ENCODE assay signal across 14 cellular contexts in the genomic region with DNA sequence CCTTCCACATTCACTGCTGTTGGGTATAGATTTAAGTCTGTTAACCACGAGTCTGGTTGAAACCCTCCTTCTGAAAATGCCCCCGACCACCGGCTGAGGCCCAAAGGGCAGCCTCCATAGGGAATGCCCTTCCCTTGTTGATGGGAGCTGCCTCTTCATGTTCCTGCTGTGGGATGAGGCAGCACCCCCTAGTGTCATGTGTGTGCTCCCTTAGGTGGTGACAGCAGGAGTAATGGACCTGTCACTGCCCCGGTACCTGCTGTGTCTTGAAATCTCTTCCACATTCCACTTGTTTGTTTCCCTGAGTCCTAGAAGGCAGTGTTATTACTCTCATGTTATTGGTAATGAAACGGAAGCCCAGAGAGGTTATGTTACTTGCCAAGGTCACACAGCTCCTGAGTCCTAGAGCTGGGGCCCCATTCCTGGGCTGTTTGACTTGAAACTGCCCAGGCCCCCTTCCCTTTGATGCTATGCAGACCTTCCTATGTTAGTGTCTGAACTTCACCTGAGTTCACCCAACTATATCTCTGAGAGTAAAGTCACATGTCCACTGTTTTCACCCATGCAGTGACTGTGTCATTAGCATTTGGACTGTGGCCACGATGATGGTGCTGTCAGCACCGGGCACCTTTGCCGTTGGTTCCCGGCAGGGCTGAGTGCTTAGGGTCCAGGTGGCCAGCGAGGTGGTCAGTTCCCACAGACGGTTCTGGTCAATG.
DNase-seq lines count a peak whose midpoint lies in the region; ATAC-seq and TF ChIP-seq lines count a peak whose summit lies in the region.
"Had no signal": no experiment of that assay in that cellular context is flagged by ENCODE, and none has a peak within 500 bp of the region (broad histone marks: within the 10 kb centered on the region; RNA-seq: fewer than 3 reads in every experiment).

No MANE protein-coding gene starts in this region.

- no peak overlapping the region for H3K4me3 Mint-ChIP-seq in activated CD8-positive, alpha-beta T cell treated with anti-CD3 and anti-CD28 coated beads, Interleukin-2, amount 10 ng/mL, durations not matched to agents 7 days and 5 days
- H3K4me3 Mint-ChIP-seq in activated CD8-positive, alpha-beta T cell treated with anti-CD3 and anti-CD28 coated beads for 36 hours: no peak overlapping the region
- no peak overlapping the region for H3K4me3 Mint-ChIP-seq in endodermal cell
- no peak overlapping the region for H3K4me3 Mint-ChIP-seq in activated CD4-positive, alpha-beta memory T cell treated with anti-CD3 and anti-CD28 coated beads, Interleukin-2, amount 10 ng/mL, durations not matched to agents 7 days and 5 days
- H3K4me3 Mint-ChIP-seq: stimulated activated naive CD8-positive, alpha-beta T cell treated with anti-CD3 and anti-CD28 coated beads, Interleukin-15, Interleukin-2, amounts not matched to agents 100 ng/mL and 50 ng/mL, for 24 hours had no signal

- intact Hi-C loops in activated CD8-positive, alpha-beta T cell treated with anti-CD3 and anti-CD28 coated beads for 36 hours (cut with micrococcal nuclease): no loop called here

- H3F3A ChIP-seq in Loucy (ENCODE audit: low read depth): no peaks in the 10 kb centered on the region

- H3K9me3 ChIP-seq in Loucy (ENCODE audit: insufficient read depth, low read depth, low read length) (no peaks in the 10 kb centered on the region), endodermal cell (ENCODE audit: control insufficient read depth, low read length) (no peaks in the 10 kb centered on the region)

- no peak overlapping the region for H3K9ac ChIP-seq in Loucy (ENCODE audit: low read depth, low read length, poor library complexity, severe bottlenecking)
- H3K9ac ChIP-seq in endodermal cell (ENCODE audit: extremely low read depth, low read length, poor library complexity, severe bottlenecking): no peak overlapping the region

- H3K27ac Mint-ChIP-seq in activated CD8-positive, alpha-beta T cell treated with anti-CD3 and anti-CD28 coated beads, Interleukin-2, amount 10 ng/mL, durations not matched to agents 7 days and 5 days: peak overlapping the region; percentile 1
- H3K27ac Mint-ChIP-seq in activated CD8-positive, alpha-beta T cell treated with anti-CD3 and anti-CD28 coated beads for 36 hours: no peak overlapping the region
- H3K27ac Mint-ChIP-seq in endodermal cell: no peak overlapping the region
- no peak overlapping the region for H3K27ac Mint-ChIP-seq in activated CD4-positive, alpha-beta memory T cell treated with anti-CD3 and anti-CD28 coated beads, Interleukin-2, amount 10 ng/mL, durations not matched to agents 7 days and 5 days
- H3K27ac Mint-ChIP-seq: stimulated activated naive CD8-positive, alpha-beta T cell treated with anti-CD3 and anti-CD28 coated beads, Interleukin-15, Interleukin-2, amounts not matched to agents 100 ng/mL and 50 ng/mL, for 24 hours had no signal

- peaks cover 1% of the 10 kb centered on the region for H3K36me3 Mint-ChIP-seq in activated CD8-positive, alpha-beta T cell treated with anti-CD3 and anti-CD28 coated beads, Interleukin-2, amount 10 ng/mL, durations not matched to agents 7 days and 5 days (ENCODE audit: low read depth)
- peaks cover 8% of the 10 kb centered on the region for H3K36me3 Mint-ChIP-seq in activated CD8-positive, alpha-beta T cell treated with anti-CD3 and anti-CD28 coated beads for 36 hours (ENCODE audit: low read depth)
- peaks cover 17% of the 10 kb centered on the region for H3K36me3 Mint-ChIP-seq in endodermal cell (ENCODE audit: low read depth)
- peaks cover 3% of the 10 kb centered on the region for H3K36me3 Mint-ChIP-seq in activated CD4-positive, alpha-beta memory T cell treated with anti-CD3 and anti-CD28 coated beads, Interleukin-2, amount 10 ng/mL, durations not matched to agents 7 days and 5 days (ENCODE audit: low read depth)

- WGBS in endodermal cell (ENCODE audit: insufficient coverage in 1 of 2, insufficient read length in 1 of 2), 2 experiments: 93 to 94% methylated on average over 10 to 11 of the region's 11 CpGs

- H3K4me1 Mint-ChIP-seq in activated CD8-positive, alpha-beta T cell treated with anti-CD3 and anti-CD28 coated beads, Interleukin-2, amount 10 ng/mL, durations not matched to agents 7 days and 5 days (ENCODE audit: low read depth): peaks cover 8% of the 10 kb centered on the region
- peaks cover 10% of the 10 kb centered on the region for H3K4me1 Mint-ChIP-seq in activated CD8-positive, alpha-beta T cell treated with anti-CD3 and anti-CD28 coated beads for 36 hours (ENCODE audit: low read depth)
- H3K4me1 Mint-ChIP-seq in endodermal cell: no peaks in the 10 kb centered on the region
- H3K4me1 Mint-ChIP-seq in activated CD4-positive, alpha-beta memory T cell treated with anti-CD3 and anti-CD28 coated beads, Interleukin-2, amount 10 ng/mL, durations not matched to agents 7 days and 5 days: peaks cover 19% of the 10 kb centered on the region

- H4K20me1 ChIP-seq in Loucy (ENCODE audit: insufficient read depth, low read length, poor library complexity, severe bottlenecking): no peaks in the 10 kb centered on the region

- no peak overlapping the region for H3K4me2 ChIP-seq in Loucy (ENCODE audit: low read depth, low read length, poor library complexity, severe bottlenecking)

- H3K9me3 Mint-ChIP-seq in activated CD8-positive, alpha-beta T cell treated with anti-CD3 and anti-CD28 coated beads, Interleukin-2, amount 10 ng/mL, durations not matched to agents 7 days and 5 days (ENCODE audit: insufficient read depth): no peaks in the 10 kb centered on the region
- H3K9me3 Mint-ChIP-seq in activated CD8-positive, alpha-beta T cell treated with anti-CD3 and anti-CD28 coated beads for 36 hours: no peaks in the 10 kb centered on the region
- H3K9me3 Mint-ChIP-seq in endodermal cell: no peaks in the 10 kb centered on the region
- no peaks in the 10 kb centered on the region for H3K9me3 Mint-ChIP-seq in activated CD4-positive, alpha-beta memory T cell treated with anti-CD3 and anti-CD28 coated beads, Interleukin-2, amount 10 ng/mL, durations not matched to agents 7 days and 5 days
- H3K9me3 Mint-ChIP-seq: stimulated activated naive CD8-positive, alpha-beta T cell treated with anti-CD3 and anti-CD28 coated beads, Interleukin-15, Interleukin-2, amounts not matched to agents 100 ng/mL and 50 ng/mL, for 24 hours had no signal

- no peak for DNase-seq in activated CD8-positive, alpha-beta T cell treated with anti-CD3 and anti-CD28 coated beads, Interleukin-2, amount 10 ng/mL, durations not matched to agents 7 days and 5 days
- no peak for DNase-seq in activated CD8-positive, alpha-beta T cell treated with anti-CD3 and anti-CD28 coated beads for 36 hours
- DNase-seq in endodermal cell: no peak
- DNase-seq in retinal pigment epithelial cell (ENCODE audit: low read depth): no peak
- no peak for DNase-seq in NCI-H1105 treated with DMSO at 0.1 percent for 48 hours (lab: John Stamatoyannopoulos, UW)
- no peak for DNase-seq in activated CD4-positive, alpha-beta memory T cell treated with anti-CD3 and anti-CD28 coated beads, Interleukin-2, amount 10 ng/mL, durations not matched to agents 7 days and 5 days
- DNase-seq: activated CD8-positive, alpha-beta memory T cell treated with anti-CD3 and anti-CD28 coated beads for 24 hours; C1 segment of cervical spinal cord; NCI-H1930; RPMI8226; stimulated activated CD4-positive, alpha-beta T cell treated with anti-CD3 and anti-CD28 coated beads, Interleukin-12 subunit alpha, Interleukin-12 subunit beta, amount 100 ng/mL, for 4 hours had no signal

- no peaks in the 10 kb centered on the region for H3K27me3 Mint-ChIP-seq in activated CD8-positive, alpha-beta T cell treated with anti-CD3 and anti-CD28 coated beads, Interleukin-2, amount 10 ng/mL, durations not matched to agents 7 days and 5 days (ENCODE audit: low read depth)
- no peaks in the 10 kb centered on the region for H3K27me3 Mint-ChIP-seq in activated CD8-positive, alpha-beta T cell treated with anti-CD3 and anti-CD28 coated beads for 36 hours
- no peaks in the 10 kb centered on the region for H3K27me3 Mint-ChIP-seq in endodermal cell (ENCODE audit: insufficient read depth)
- H3K27me3 Mint-ChIP-seq in activated CD4-positive, alpha-beta memory T cell treated with anti-CD3 and anti-CD28 coated beads, Interleukin-2, amount 10 ng/mL, durations not matched to agents 7 days and 5 days: no peaks in the 10 kb centered on the region
- H3K27me3 Mint-ChIP-seq: stimulated activated naive CD8-positive, alpha-beta T cell treated with anti-CD3 and anti-CD28 coated beads, Interleukin-15, Interleukin-2, amounts not matched to agents 100 ng/mL and 50 ng/mL, for 24 hours had no signal

- H3K27me3 ChIP-seq in Loucy (ENCODE audit: insufficient read depth, low read length, poor library complexity, severe bottlenecking) (no peaks in the 10 kb centered on the region), endodermal cell (ENCODE audit: control insufficient read depth, insufficient read depth, low read length, poor library complexity, severe bottlenecking) (no peaks in the 10 kb centered on the region)

- POLR2A ChIA-PET in activated CD8-positive, alpha-beta T cell treated with anti-CD3 and anti-CD28 coated beads, Interleukin-2, amount 10 ng/mL, durations not matched to agents 7 days and 5 days (lab: Charles Lee): no interaction called here
- POLR2A ChIA-PET in activated CD8-positive, alpha-beta T cell treated with anti-CD3 and anti-CD28 coated beads for 36 hours (lab: Charles Lee): no interaction called here
- POLR2A ChIA-PET in activated CD4-positive, alpha-beta memory T cell treated with anti-CD3 and anti-CD28 coated beads, Interleukin-2, amount 10 ng/mL, durations not matched to agents 7 days and 5 days (lab: Charles Lee): no interaction called here

- H3K4me1 ChIP-seq in Loucy (ENCODE audit: insufficient read depth, low read length, poor library complexity, severe bottlenecking): peaks cover 4% of the 10 kb centered on the region
- H3K4me1 ChIP-seq in endodermal cell (ENCODE audit: control insufficient read depth, insufficient read depth, low read length): no peaks in the 10 kb centered on the region

- H3K36me3 ChIP-seq in Loucy (ENCODE audit: insufficient read depth, low read length) (peaks cover 6% of the 10 kb centered on the region; the same call in 1 of the 2 replicates), endodermal cell (ENCODE audit: control insufficient read depth, insufficient read depth, low read length) (peaks cover 9% of the 10 kb centered on the region)

- no peak overlapping the region for H3K27ac ChIP-seq in endodermal cell (ENCODE audit: low read depth, low read length)

- H3K4me3 ChIP-seq in Loucy (ENCODE audit: low read length, poor library complexity, severe bottlenecking) (no peak overlapping the region), endodermal cell (ENCODE audit: low read length) (no peak overlapping the region), retinal pigment epithelial cell (ENCODE audit: low read length) (no peak overlapping the region)

- H3K79me2 ChIP-seq in Loucy (ENCODE audit: insufficient read depth, low read length): no peaks in the 10 kb centered on the region

- no peak for TF ChIP-seq CTCF in activated CD8-positive, alpha-beta T cell treated with anti-CD3 and anti-CD28 coated beads for 36 hours (IDR thresholded peaks at IDR 0.05)
- TF ChIP-seq CTCF in Loucy (conservative IDR thresholded peaks at IDR 0.05; ENCODE audit: low read length) (peak; percentile 39), endodermal cell (conservative IDR thresholded peaks at IDR 0.05) (peak; percentile 58), retinal pigment epithelial cell (conservative IDR thresholded peaks at IDR 0.05; ENCODE audit: low read depth, low read length) (peak; percentile 28)

- CTCF ChIA-PET in activated CD8-positive, alpha-beta T cell treated with anti-CD3 and anti-CD28 coated beads, Interleukin-2, amount 10 ng/mL, durations not matched to agents 7 days and 5 days (lab: Charles Lee): interaction anchor here (1.1 kb wide), 1 partner anchor 11 kb away, joined by 3 read pairs; no protein-coding TSS in a partner anchor
- CTCF ChIA-PET in activated CD8-positive, alpha-beta T cell treated with anti-CD3 and anti-CD28 coated beads for 36 hours (lab: Charles Lee): no interaction called here
- CTCF ChIA-PET in activated CD4-positive, alpha-beta memory T cell treated with anti-CD3 and anti-CD28 coated beads, Interleukin-2, amount 10 ng/mL, durations not matched to agents 7 days and 5 days (lab: Charles Lee): no interaction called here

- H3K9me2 ChIP-seq in Loucy (replicated peaks; ENCODE audit: low read depth, low read length): no peaks in the 10 kb centered on the region

- no peak overlapping the region for H2AFZ ChIP-seq in Loucy (ENCODE audit: low read length)

- ATAC-seq in activated CD8-positive, alpha-beta T cell treated with anti-CD3 and anti-CD28 coated beads, Interleukin-2, amount 10 ng/mL, durations not matched to agents 7 days and 5 days: no peak
- ATAC-seq in activated CD8-positive, alpha-beta T cell treated with anti-CD3 and anti-CD28 coated beads for 36 hours: no peak
- ATAC-seq in GM21576 (IDR thresholded peaks at IDR 0.05; ENCODE audit: unreplicated experiment): no peak
